In the genomic region with DNA sequence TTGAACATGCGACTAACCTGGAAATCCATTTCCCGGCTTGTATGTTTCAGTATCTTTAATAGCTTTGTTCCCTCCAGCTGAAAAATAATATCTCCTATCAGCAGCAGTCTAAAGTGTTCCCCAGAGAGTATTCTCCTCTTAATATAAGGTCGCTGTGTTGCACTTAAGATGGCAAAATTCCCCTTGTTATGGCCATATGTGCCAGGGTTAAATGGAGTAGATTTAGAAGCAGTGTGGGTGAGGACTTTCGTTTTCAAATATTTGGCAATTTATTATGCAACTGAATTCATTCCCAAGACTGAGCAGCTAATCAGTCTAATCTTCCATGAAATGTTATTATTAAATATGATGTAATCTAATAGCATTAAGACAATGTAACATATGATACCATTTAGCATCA, we compare ENCODE assay signal across 10 cellular contexts. TPM values are rescaled to one million over a fixed set of nuclear protein-coding genes. Genes with fewer than 3 reads are reported as not detected.
A peak's percentile ranks its signal among the peaks of the same experiment; 100 is the strongest.
DNase-seq lines count a peak whose midpoint lies in the region; ATAC-seq and TF ChIP-seq lines count a peak whose summit lies in the region.
"Had no signal": no experiment of that assay in that cellular context is flagged by ENCODE, and none has a peak within 500 bp of the region (broad histone marks: within the 10 kb centered on the region; RNA-seq: fewer than 3 reads in every experiment).

No MANE protein-coding gene starts in this region.

- peak overlapping the region; percentile 38 for H3K4me3 ChIP-seq in CD4-positive, CD25-positive, alpha-beta regulatory T cell (ENCODE audit: low read depth, low read length)
- H3K4me3 ChIP-seq in OCI-LY3 (ENCODE audit: low read length) (peak overlapping the region; percentile 53), tibial artery (no peak overlapping the region)

- peak overlapping the region in 3 of 4 donors; percentile 5 to 70 (median 31) for H3K4me3 Mint-ChIP-seq in CD4-positive, CD25-positive, alpha-beta regulatory T cell
- H3K4me3 Mint-ChIP-seq: CD8-positive, alpha-beta memory T cell had no signal

- H2AFZ ChIP-seq in OCI-LY3 (ENCODE audit: low read depth, low read length) = no peak overlapping the region

- TF ChIP-seq CTCF in OCI-LY3 (IDR thresholded peaks at IDR 0.05; ENCODE audit: low read depth, low read length) (no peak), tibial artery (IDR thresholded peaks at IDR 0.05) (no peak)

- H3K27ac Mint-ChIP-seq in CD4-positive, CD25-positive, alpha-beta regulatory T cell = peak overlapping the region; percentile 80 to 93 (median 89)

- H3K4me1 Mint-ChIP-seq in CD4-positive, CD25-positive, alpha-beta regulatory T cell = peaks cover 18 to 66% (median 42%) of the 10 kb centered on the region in 4 donors

- H4K20me1 ChIP-seq in OCI-LY3 (ENCODE audit: insufficient read depth, low read length) = no peaks in the 10 kb centered on the region

- DNase-seq in CD4-positive, CD25-positive, alpha-beta regulatory T cell = no peak
- DNase-seq in tibial artery = no peak
- no peak for DNase-seq in activated CD8-positive, alpha-beta memory T cell treated with anti-CD3 and anti-CD28 coated beads for 24 hours
- DNase-seq in NCI-H2029 (lab: John Stamatoyannopoulos, UW) = no peak
- no peak for DNase-seq in hippocampal formation (lab: John Stamatoyannopoulos, UW)
- DNase-seq: retina had no signal

- no peaks in the 10 kb centered on the region for H3K79me2 ChIP-seq in OCI-LY3 (ENCODE audit: low read length)

- peak overlapping the region; percentile 75 for H3K4me2 ChIP-seq in OCI-LY3 (ENCODE audit: low read length)

- no peaks in the 10 kb centered on the region for H3K9me3 Mint-ChIP-seq in CD4-positive, CD25-positive, alpha-beta regulatory T cell
- H3K9me3 Mint-ChIP-seq: CD8-positive, alpha-beta memory T cell had no signal

- H3K36me3 ChIP-seq in CD4-positive, CD25-positive, alpha-beta regulatory T cell (ENCODE audit: control insufficient read depth, insufficient read depth, low read length) = no peaks in the 10 kb centered on the region
- H3K36me3 ChIP-seq in OCI-LY3 (replicated peaks; ENCODE audit: low read depth, low read length) = no peaks in the 10 kb centered on the region
- H3K36me3 ChIP-seq in tibial artery = no peaks in the 10 kb centered on the region

- no peaks in the 10 kb centered on the region for H3K36me3 Mint-ChIP-seq in CD4-positive, CD25-positive, alpha-beta regulatory T cell
- H3K36me3 Mint-ChIP-seq: CD8-positive, alpha-beta memory T cell had no signal

- peak overlapping the region; percentile 69 for H3K27ac ChIP-seq in CD4-positive, CD25-positive, alpha-beta regulatory T cell (ENCODE audit: insufficient read depth, low read length, poor library complexity, severe bottlenecking)
- H3K27ac ChIP-seq in OCI-LY3 (ENCODE audit: low read length) (peak overlapping the region; percentile 93), tibial artery (no peak overlapping the region)

- H3K4me1 ChIP-seq in CD4-positive, CD25-positive, alpha-beta regulatory T cell (ENCODE audit: control insufficient read depth, insufficient read depth, low read length, poor library complexity, severe bottlenecking) = peaks cover 22% of the 10 kb centered on the region
- H3K4me1 ChIP-seq in OCI-LY3 (ENCODE audit: low read length) (peaks cover 91% of the 10 kb centered on the region), tibial artery (no peaks in the 10 kb centered on the region)

- peak overlapping the region; percentile 67 for H3K9ac ChIP-seq in OCI-LY3 (ENCODE audit: low read length)

- ATAC-seq in CD4-positive, CD25-positive, alpha-beta regulatory T cell (ENCODE audit: low read depth in 2 of 2) = no peak
- peak; percentile 29 for ATAC-seq in GM18907 (IDR thresholded peaks at IDR 0.05; ENCODE audit: unreplicated experiment)
- ATAC-seq in HG02938 (IDR thresholded peaks at IDR 0.05; ENCODE audit: unreplicated experiment) = peak; percentile 19

- H3K27me3 Mint-ChIP-seq in CD4-positive, CD25-positive, alpha-beta regulatory T cell = no peaks in the 10 kb centered on the region
- H3K27me3 Mint-ChIP-seq: CD8-positive, alpha-beta memory T cell had no signal

- H3K27me3 ChIP-seq in CD4-positive, CD25-positive, alpha-beta regulatory T cell (ENCODE audit: control insufficient read depth, insufficient read depth, low read length) = no peaks in the 10 kb centered on the region
- H3K27me3 ChIP-seq in OCI-LY3 (ENCODE audit: low read depth, low read length) (no peaks in the 10 kb centered on the region), tibial artery (peaks cover 0 to 3% of the 10 kb centered on the region in 2 donors)

- intact Hi-C loops in tibial artery (cut with DNase I; ENCODE audit: low total_unique reads) = loop anchor here (10.0 kb wide), 1 partner anchor 997 kb away; no protein-coding TSS in a partner anchor

- no peaks in the 10 kb centered on the region for H3K9me3 ChIP-seq in CD4-positive, CD25-positive, alpha-beta regulatory T cell (ENCODE audit: control insufficient read depth in 2 of 2, low read length in 2 of 2)
- no peaks in the 10 kb centered on the region; the same call in 1 of the 2 replicates for H3K9me3 ChIP-seq in OCI-LY3 (ENCODE audit: insufficient read depth, low read length)
- H3K9me3 ChIP-seq in tibial artery = no peaks in the 10 kb centered on the region

RNA-seq across cellular contexts. Expression of gene ZPBP, which starts 54.9 kb away (rescaled TPM):
- not detected for total RNA-seq in CD4-positive, CD25-positive, alpha-beta regulatory T cell
- polyA plus RNA-seq in CD4-positive, CD25-positive, alpha-beta regulatory T cell = under 1 TPM in 1 of 4 donors, not detected in 3; 0.28 TPM
- polyA plus RNA-seq: CD8-positive, alpha-beta memory T cell had no signal

Comparison
In these comparisons a context has a peak if more than half of its experiments do, and no peak if none do; other contexts are left out.
1. ATAC-seq: peak in GM18907 (single experiment) and HG02938 (single experiment); none in CD4-positive, CD25-positive, alpha-beta regulatory T cell (0 of 2).
2. H3K27ac ChIP-seq: peak in CD4-positive, CD25-positive, alpha-beta regulatory T cell (single experiment) and OCI-LY3 (single experiment); none in tibial artery (0 of 2).
3. H3K4me3 ChIP-seq: peak in CD4-positive, CD25-positive, alpha-beta regulatory T cell (single experiment) and OCI-LY3 (single experiment); none in tibial artery (0 of 2).